In genomic region chr14:22837059-22837749, GRCh38 we compare ENCODE assay signal across 1 cellular context.
TF ChIP-seq lines count a peak whose summit lies in the region.

No MANE protein-coding gene starts in this region.

TF ChIP-seq in endothelial cell of umbilical vein, 7 proteins besides CTCF, POLR2A, EP300 and RAD21 (continued from another document):
- TF ChIP-seq, protein P1, sequence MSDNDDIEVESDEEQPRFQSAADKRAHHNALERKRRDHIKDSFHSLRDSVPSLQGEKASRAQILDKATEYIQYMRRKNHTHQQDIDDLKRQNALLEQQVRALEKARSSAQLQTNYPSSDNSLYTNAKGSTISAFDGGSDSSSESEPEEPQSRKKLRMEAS (IDR thresholded peaks at IDR 0.05; ENCODE audit: insufficient read depth, insufficient read length) = no peak
